1 cellular context compared by ENCODE assay signal in the genomic region with DNA sequence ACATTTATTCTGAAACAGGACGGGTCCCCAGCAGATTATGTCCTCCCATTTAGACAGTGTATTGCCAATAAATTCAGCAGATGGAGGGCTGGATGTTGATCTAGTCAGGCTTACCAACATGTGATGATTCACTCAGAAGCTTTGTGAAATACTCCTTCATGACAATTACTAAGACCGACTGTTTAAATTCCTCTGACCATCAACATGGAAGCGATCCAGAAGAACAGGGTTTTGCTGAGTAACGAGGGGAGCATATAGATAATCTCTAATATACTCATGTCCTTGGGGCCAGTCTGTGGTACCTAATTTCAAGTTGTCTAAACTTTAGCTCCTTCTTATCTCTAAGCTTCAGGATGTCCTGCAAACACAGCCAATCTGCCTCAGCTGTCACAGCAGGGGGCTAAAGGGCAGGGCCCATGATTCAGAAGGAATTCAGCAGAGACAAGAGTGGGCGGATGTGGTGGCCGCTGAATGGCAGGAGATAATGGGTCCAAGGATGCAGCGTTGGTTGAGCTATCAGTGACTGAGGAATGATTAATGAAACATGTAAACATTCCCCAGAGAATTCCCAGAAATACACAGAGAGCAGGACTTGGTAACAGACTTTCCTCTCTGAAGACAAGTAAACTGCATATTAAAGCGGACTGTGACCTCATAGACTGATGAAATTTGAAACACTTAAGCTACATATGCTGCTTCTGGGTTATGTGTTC.
A peak's percentile ranks its signal among the peaks of the same experiment; 100 is the strongest.
TF ChIP-seq lines count a peak whose summit lies in the region.

No MANE protein-coding gene starts in this region.

TF ChIP-seq in HepG2, 621 proteins besides CTCF, POLR2A, EP300 and RAD21 (continued from another document and continues in another):
- TF ChIP-seq, protein P1, sequence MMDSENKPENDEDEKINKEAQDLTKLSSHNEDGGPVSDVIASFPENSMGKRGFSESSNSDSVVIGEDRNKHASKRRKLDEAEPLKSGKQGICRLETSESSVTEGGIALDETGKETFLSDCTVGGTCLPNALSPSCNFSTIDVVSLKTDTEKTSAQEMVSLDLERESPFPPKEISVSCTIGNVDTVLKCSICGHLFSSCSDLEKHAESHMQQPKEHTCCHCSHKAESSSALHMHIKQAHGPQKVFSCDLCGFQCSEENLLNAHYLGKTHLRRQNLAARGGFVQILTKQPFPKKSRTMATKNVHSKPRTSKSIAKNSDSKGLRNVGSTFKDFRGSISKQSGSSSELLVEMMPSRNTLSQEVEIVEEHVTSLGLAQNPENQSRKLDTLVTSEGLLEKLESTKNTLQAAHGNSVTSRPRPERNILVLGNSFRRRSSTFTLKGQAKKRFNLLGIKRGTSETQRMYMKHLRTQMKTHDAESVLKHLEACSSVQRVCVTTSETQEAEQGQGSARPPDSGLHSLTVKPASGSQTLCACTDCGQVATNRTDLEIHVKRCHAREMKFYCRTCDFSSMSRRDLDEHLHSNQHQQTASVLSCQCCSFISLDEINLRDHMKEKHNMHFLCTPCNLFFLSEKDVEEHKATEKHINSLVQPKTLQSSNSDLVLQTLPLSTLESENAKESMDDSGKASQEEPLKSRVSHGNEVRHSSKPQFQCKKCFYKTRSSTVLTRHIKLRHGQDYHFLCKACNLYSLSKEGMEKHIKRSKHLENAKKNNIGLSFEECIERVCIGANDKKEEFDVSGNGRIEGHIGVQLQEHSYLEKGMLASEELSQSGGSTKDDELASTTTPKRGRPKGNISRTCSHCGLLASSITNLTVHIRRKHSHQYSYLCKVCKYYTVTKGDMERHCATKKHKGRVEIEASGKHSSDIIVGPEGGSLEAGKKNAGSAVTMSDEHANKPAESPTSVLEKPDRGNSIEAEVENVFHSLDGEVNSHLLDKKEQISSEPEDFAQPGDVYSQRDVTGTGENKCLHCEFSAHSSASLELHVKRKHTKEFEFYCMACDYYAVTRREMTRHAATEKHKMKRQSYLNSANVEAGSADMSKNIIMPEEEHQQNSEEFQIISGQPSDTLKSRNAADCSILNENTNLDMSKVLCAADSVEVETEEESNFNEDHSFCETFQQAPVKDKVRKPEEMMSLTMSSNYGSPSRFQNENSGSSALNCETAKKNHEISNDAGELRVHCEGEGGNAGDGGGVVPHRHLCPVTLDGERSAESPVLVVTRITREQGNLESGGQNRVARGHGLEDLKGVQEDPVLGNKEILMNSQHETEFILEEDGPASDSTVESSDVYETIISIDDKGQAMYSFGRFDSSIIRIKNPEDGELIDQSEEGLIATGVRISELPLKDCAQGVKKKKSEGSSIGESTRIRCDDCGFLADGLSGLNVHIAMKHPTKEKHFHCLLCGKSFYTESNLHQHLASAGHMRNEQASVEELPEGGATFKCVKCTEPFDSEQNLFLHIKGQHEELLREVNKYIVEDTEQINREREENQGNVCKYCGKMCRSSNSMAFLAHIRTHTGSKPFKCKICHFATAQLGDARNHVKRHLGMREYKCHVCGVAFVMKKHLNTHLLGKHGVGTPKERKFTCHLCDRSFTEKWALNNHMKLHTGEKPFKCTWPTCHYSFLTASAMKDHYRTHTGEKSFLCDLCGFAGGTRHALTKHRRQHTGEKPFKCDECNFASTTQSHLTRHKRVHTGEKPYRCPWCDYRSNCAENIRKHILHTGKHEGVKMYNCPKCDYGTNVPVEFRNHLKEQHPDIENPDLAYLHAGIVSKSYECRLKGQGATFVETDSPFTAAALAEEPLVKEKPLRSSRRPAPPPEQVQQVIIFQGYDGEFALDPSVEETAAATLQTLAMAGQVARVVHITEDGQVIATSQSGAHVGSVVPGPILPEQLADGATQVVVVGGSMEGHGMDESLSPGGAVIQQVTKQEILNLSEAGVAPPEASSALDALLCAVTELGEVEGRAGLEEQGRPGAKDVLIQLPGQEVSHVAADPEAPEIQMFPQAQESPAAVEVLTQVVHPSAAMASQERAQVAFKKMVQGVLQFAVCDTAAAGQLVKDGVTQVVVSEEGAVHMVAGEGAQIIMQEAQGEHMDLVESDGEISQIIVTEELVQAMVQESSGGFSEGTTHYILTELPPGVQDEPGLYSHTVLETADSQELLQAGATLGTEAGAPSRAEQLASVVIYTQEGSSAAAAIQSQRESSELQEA (CRISPR knock-in tag; IDR thresholded peaks at IDR 0.05; ENCODE audit: not compliant biosample characterization) = no peak
- TF ChIP-seq MAFK (conservative IDR thresholded peaks at IDR 0.05 in 1 of 2, IDR thresholded peaks at IDR 0.05 in 1 of 2; ENCODE audit: low read length in 2 of 2) (no peak), MEIS2 (CRISPR knock-in tag; IDR thresholded peaks at IDR 0.05) (peak; percentile 99), THYN1 (CRISPR knock-in tag; IDR thresholded peaks at IDR 0.05; ENCODE audit: borderline replicate concordance, low read depth) (no peak), GATAD1 (CRISPR knock-in tag; IDR thresholded peaks at IDR 0.05) (peak; percentile 61), SIX1 (CRISPR knock-in tag; IDR thresholded peaks at IDR 0.05; ENCODE audit: borderline replicate concordance) (peak; percentile 67; the same call in 1 of the 2 replicates), NR2F6 (IDR thresholded peaks at IDR 0.05) (peak; percentile 92), NR2F6 (CRISPR knock-in tag; IDR thresholded peaks at IDR 0.05) (peak; percentile 93), PHF5A (CRISPR knock-in tag; IDR thresholded peaks at IDR 0.05; ENCODE audit: low read depth, unreplicated experiment) (peak; percentile 83), AKAP8 (CRISPR knock-in tag; IDR thresholded peaks at IDR 0.05) (no peak), ZNF24 (IDR thresholded peaks at IDR 0.05) (0 out of 2 replicates have a peak, but pooled peaks have one; percentile 21), RARG (CRISPR knock-in tag; IDR thresholded peaks at IDR 0.05; ENCODE audit: low read depth) (no peak), ZNF207 (IDR thresholded peaks at IDR 0.05; ENCODE audit: borderline replicate concordance) (no peak), NONO (IDR thresholded peaks at IDR 0.05) (no peak), NONO (CRISPR knock-in tag; conservative IDR thresholded peaks at IDR 0.05) (no peak; the same call in 1 of the 2 replicates), ZNF672 (CRISPR knock-in tag; IDR thresholded peaks at IDR 0.05) (no peak), FOXO1 (CRISPR knock-in tag; IDR thresholded peaks at IDR 0.05) (peak; percentile 92), HDAC6 (IDR thresholded peaks at IDR 0.05; ENCODE audit: low read depth, low read length) (no peak), KDM5A (IDR thresholded peaks at IDR 0.05; ENCODE audit: borderline replicate concordance, low read length) (no peak; the same call in 1 of the 2 replicates), KDM5B (CRISPR knock-in tag; IDR thresholded peaks at IDR 0.05; ENCODE audit: borderline replicate concordance) (no peak), IRX3 (CRISPR knock-in tag; IDR thresholded peaks at IDR 0.05; ENCODE audit: borderline replicate concordance, low read depth) (no peak), ATF7-NPFF (CRISPR knock-in tag; IDR thresholded peaks at IDR 0.05; ENCODE audit: low read depth) (no peak), NFE2L2 (IDR thresholded peaks at IDR 0.05; ENCODE audit: low read length) (no peak), ZEB1 (IDR thresholded peaks at IDR 0.05; ENCODE audit: insufficient replicate concordance, low read depth) (peak; percentile 62), RFXANK (CRISPR knock-in tag; IDR thresholded peaks at IDR 0.05) (no peak), KMT2B (CRISPR knock-in tag; IDR thresholded peaks at IDR 0.05) (no peak), PHF20 (CRISPR knock-in tag; IDR thresholded peaks at IDR 0.05) (no peak; the same call in 1 of the 2 replicates), KDM2A (CRISPR knock-in tag; IDR thresholded peaks at IDR 0.05; ENCODE audit: borderline replicate concordance, low read depth) (peak; percentile 53; the same call in 1 of the 2 replicates), ZNF432 (CRISPR knock-in tag; IDR thresholded peaks at IDR 0.05; ENCODE audit: borderline replicate concordance) (no peak), PCBP1 (IDR thresholded peaks at IDR 0.05; ENCODE audit: borderline replicate concordance, low read depth, low read length) (no peak), ZC3H13 (CRISPR knock-in tag; IDR thresholded peaks at IDR 0.05) (no peak), ZBTB38 (CRISPR knock-in tag; IDR thresholded peaks at IDR 0.05) (0 out of 2 replicates have a peak, but pooled peaks have one; percentile 65), ZNF720 (CRISPR knock-in tag; IDR thresholded peaks at IDR 0.05) (no peak), ZNF225 (CRISPR knock-in tag; IDR thresholded peaks at IDR 0.05) (no peak)
- TF ChIP-seq, protein P2, sequence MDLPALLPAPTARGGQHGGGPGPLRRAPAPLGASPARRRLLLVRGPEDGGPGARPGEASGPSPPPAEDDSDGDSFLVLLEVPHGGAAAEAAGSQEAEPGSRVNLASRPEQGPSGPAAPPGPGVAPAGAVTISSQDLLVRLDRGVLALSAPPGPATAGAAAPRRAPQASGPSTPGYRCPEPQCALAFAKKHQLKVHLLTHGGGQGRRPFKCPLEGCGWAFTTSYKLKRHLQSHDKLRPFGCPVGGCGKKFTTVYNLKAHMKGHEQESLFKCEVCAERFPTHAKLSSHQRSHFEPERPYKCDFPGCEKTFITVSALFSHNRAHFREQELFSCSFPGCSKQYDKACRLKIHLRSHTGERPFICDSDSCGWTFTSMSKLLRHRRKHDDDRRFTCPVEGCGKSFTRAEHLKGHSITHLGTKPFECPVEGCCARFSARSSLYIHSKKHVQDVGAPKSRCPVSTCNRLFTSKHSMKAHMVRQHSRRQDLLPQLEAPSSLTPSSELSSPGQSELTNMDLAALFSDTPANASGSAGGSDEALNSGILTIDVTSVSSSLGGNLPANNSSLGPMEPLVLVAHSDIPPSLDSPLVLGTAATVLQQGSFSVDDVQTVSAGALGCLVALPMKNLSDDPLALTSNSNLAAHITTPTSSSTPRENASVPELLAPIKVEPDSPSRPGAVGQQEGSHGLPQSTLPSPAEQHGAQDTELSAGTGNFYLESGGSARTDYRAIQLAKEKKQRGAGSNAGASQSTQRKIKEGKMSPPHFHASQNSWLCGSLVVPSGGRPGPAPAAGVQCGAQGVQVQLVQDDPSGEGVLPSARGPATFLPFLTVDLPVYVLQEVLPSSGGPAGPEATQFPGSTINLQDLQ (CRISPR knock-in tag; IDR thresholded peaks at IDR 0.05) = no peak
- TF ChIP-seq, protein P3, sequence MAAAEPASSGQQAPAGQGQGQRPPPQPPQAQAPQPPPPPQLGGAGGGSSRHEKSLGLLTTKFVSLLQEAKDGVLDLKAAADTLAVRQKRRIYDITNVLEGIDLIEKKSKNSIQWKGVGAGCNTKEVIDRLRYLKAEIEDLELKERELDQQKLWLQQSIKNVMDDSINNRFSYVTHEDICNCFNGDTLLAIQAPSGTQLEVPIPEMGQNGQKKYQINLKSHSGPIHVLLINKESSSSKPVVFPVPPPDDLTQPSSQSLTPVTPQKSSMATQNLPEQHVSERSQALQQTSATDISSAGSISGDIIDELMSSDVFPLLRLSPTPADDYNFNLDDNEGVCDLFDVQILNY (CRISPR knock-in tag; conservative IDR thresholded peaks at IDR 0.05) = no peak
- TF ChIP-seq, protein P4, sequence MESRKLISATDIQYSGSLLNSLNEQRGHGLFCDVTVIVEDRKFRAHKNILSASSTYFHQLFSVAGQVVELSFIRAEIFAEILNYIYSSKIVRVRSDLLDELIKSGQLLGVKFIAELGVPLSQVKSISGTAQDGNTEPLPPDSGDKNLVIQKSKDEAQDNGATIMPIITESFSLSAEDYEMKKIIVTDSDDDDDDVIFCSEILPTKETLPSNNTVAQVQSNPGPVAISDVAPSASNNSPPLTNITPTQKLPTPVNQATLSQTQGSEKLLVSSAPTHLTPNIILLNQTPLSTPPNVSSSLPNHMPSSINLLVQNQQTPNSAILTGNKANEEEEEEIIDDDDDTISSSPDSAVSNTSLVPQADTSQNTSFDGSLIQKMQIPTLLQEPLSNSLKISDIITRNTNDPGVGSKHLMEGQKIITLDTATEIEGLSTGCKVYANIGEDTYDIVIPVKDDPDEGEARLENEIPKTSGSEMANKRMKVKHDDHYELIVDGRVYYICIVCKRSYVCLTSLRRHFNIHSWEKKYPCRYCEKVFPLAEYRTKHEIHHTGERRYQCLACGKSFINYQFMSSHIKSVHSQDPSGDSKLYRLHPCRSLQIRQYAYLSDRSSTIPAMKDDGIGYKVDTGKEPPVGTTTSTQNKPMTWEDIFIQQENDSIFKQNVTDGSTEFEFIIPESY (CRISPR knock-in tag; IDR thresholded peaks at IDR 0.05) = peak; percentile 78
- TF ChIP-seq, protein P5, sequence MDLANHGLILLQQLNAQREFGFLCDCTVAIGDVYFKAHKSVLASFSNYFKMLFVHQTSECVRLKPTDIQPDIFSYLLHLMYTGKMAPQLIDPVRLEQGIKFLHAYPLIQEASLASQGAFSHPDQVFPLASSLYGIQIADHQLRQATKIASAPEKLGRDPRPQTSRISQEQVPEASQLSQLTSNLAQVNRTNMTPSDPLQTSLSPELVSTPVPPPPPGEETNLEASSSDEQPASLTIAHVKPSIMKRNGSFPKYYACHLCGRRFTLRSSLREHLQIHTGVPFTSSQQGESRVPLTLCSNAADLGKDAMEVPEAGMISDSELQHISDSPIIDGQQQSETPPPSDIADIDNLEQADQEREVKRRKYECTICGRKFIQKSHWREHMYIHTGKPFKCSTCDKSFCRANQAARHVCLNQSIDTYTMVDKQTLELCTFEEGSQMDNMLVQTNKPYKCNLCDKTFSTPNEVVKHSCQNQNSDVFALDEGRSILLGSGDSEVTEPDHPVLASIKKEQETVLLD (CRISPR knock-in tag; IDR thresholded peaks at IDR 0.05; ENCODE audit: low read depth) = peak; percentile 51; the same call in 1 of the 2 replicates
- TF ChIP-seq, protein P6, sequence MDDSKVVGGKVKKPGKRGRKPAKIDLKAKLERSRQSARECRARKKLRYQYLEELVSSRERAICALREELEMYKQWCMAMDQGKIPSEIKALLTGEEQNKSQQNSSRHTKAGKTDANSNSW (CRISPR knock-in tag; IDR thresholded peaks at IDR 0.05; ENCODE audit: borderline replicate concordance) = no peak
- TF ChIP-seq, protein P7, sequence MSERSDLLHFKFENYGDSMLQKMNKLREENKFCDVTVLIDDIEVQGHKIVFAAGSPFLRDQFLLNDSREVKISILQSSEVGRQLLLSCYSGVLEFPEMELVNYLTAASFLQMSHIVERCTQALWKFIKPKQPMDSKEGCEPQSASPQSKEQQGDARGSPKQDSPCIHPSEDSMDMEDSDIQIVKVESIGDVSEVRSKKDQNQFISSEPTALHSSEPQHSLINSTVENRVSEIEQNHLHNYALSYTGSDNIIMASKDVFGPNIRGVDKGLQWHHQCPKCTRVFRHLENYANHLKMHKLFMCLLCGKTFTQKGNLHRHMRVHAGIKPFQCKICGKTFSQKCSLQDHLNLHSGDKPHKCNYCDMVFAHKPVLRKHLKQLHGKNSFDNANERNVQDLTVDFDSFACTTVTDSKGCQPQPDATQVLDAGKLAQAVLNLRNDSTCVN (CRISPR knock-in tag; IDR thresholded peaks at IDR 0.05; ENCODE audit: borderline replicate concordance) = 0 out of 2 replicates have a peak, but pooled peaks have one; percentile 40
- TF ChIP-seq, protein P8, sequence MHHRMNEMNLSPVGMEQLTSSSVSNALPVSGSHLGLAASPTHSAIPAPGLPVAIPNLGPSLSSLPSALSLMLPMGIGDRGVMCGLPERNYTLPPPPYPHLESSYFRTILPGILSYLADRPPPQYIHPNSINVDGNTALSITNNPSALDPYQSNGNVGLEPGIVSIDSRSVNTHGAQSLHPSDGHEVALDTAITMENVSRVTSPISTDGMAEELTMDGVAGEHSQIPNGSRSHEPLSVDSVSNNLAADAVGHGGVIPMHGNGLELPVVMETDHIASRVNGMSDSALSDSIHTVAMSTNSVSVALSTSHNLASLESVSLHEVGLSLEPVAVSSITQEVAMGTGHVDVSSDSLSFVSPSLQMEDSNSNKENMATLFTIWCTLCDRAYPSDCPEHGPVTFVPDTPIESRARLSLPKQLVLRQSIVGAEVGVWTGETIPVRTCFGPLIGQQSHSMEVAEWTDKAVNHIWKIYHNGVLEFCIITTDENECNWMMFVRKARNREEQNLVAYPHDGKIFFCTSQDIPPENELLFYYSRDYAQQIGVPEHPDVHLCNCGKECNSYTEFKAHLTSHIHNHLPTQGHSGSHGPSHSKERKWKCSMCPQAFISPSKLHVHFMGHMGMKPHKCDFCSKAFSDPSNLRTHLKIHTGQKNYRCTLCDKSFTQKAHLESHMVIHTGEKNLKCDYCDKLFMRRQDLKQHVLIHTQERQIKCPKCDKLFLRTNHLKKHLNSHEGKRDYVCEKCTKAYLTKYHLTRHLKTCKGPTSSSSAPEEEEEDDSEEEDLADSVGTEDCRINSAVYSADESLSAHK (CRISPR knock-in tag; IDR thresholded peaks at IDR 0.05; ENCODE audit: borderline replicate concordance) = no peak
